Comparison of ENCODE assay signal across 1 cellular context in genomic region chr7:20214787-20215669, GRCh38.
A peak's percentile ranks its signal among the peaks of the same experiment; 100 is the strongest.
TF ChIP-seq lines count a peak whose summit lies in the region.

No MANE protein-coding gene starts in this region.

TF ChIP-seq in K562, 482 proteins besides CTCF, POLR2A, EP300 and RAD21 (continued from another document and continues in another):
- no peak for TF ChIP-seq ARID4B (CRISPR knock-in tag; IDR thresholded peaks at IDR 0.05)
- no peak for TF ChIP-seq PURB (CRISPR knock-in tag; IDR thresholded peaks at IDR 0.05; ENCODE audit: low read depth)
- TF ChIP-seq, protein P1, sequence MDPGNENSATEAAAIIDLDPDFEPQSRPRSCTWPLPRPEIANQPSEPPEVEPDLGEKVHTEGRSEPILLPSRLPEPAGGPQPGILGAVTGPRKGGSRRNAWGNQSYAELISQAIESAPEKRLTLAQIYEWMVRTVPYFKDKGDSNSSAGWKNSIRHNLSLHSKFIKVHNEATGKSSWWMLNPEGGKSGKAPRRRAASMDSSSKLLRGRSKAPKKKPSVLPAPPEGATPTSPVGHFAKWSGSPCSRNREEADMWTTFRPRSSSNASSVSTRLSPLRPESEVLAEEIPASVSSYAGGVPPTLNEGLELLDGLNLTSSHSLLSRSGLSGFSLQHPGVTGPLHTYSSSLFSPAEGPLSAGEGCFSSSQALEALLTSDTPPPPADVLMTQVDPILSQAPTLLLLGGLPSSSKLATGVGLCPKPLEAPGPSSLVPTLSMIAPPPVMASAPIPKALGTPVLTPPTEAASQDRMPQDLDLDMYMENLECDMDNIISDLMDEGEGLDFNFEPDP (CRISPR knock-in tag; IDR thresholded peaks at IDR 0.05) = no peak
- TF ChIP-seq HEY1 (CRISPR knock-in tag; IDR thresholded peaks at IDR 0.05; ENCODE audit: borderline replicate concordance) = no peak
- no peak for TF ChIP-seq KDM5B (IDR thresholded peaks at IDR 0.05; ENCODE audit: insufficient replicate concordance, low read depth, low read length)
- peak; percentile 87 for TF ChIP-seq ZNF24 (IDR thresholded peaks at IDR 0.05)
- no peak for TF ChIP-seq ZNF165 (CRISPR knock-in tag; IDR thresholded peaks at IDR 0.05; ENCODE audit: borderline replicate concordance)
- TF ChIP-seq, protein P2, sequence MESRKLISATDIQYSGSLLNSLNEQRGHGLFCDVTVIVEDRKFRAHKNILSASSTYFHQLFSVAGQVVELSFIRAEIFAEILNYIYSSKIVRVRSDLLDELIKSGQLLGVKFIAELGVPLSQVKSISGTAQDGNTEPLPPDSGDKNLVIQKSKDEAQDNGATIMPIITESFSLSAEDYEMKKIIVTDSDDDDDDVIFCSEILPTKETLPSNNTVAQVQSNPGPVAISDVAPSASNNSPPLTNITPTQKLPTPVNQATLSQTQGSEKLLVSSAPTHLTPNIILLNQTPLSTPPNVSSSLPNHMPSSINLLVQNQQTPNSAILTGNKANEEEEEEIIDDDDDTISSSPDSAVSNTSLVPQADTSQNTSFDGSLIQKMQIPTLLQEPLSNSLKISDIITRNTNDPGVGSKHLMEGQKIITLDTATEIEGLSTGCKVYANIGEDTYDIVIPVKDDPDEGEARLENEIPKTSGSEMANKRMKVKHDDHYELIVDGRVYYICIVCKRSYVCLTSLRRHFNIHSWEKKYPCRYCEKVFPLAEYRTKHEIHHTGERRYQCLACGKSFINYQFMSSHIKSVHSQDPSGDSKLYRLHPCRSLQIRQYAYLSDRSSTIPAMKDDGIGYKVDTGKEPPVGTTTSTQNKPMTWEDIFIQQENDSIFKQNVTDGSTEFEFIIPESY (CRISPR knock-in tag; IDR thresholded peaks at IDR 0.05) = no peak
- no peak for TF ChIP-seq ZNF449 (CRISPR knock-in tag; IDR thresholded peaks at IDR 0.05)
- no peak for TF ChIP-seq TAF7 (tag; IDR thresholded peaks at IDR 0.05)
- no peak for TF ChIP-seq MAZ (CRISPR knock-in tag; conservative IDR thresholded peaks at IDR 0.05 in 1 of 2, IDR thresholded peaks at IDR 0.05 in 1 of 2)
- no peak for TF ChIP-seq BRCA1 (IDR thresholded peaks at IDR 0.05)
- TF ChIP-seq BRCA1 (CRISPR knock-in tag; IDR thresholded peaks at IDR 0.05) = no peak
- TF ChIP-seq ZNF197 (CRISPR knock-in tag; IDR thresholded peaks at IDR 0.05; ENCODE audit: low read depth) = no peak
- TF ChIP-seq, protein P3, sequence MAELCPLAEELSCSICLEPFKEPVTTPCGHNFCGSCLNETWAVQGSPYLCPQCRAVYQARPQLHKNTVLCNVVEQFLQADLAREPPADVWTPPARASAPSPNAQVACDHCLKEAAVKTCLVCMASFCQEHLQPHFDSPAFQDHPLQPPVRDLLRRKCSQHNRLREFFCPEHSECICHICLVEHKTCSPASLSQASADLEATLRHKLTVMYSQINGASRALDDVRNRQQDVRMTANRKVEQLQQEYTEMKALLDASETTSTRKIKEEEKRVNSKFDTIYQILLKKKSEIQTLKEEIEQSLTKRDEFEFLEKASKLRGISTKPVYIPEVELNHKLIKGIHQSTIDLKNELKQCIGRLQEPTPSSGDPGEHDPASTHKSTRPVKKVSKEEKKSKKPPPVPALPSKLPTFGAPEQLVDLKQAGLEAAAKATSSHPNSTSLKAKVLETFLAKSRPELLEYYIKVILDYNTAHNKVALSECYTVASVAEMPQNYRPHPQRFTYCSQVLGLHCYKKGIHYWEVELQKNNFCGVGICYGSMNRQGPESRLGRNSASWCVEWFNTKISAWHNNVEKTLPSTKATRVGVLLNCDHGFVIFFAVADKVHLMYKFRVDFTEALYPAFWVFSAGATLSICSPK (IDR thresholded peaks at IDR 0.05; ENCODE audit: borderline replicate concordance) = no peak
- peak; percentile 53 for TF ChIP-seq POLR2AphosphoS5 (IDR thresholded peaks at IDR 0.05; ENCODE audit: control insufficient read depth, insufficient read depth, low read depth, low read length)
- no peak for TF ChIP-seq ZNF124 (CRISPR knock-in tag; IDR thresholded peaks at IDR 0.05)
- TF ChIP-seq, protein P4, sequence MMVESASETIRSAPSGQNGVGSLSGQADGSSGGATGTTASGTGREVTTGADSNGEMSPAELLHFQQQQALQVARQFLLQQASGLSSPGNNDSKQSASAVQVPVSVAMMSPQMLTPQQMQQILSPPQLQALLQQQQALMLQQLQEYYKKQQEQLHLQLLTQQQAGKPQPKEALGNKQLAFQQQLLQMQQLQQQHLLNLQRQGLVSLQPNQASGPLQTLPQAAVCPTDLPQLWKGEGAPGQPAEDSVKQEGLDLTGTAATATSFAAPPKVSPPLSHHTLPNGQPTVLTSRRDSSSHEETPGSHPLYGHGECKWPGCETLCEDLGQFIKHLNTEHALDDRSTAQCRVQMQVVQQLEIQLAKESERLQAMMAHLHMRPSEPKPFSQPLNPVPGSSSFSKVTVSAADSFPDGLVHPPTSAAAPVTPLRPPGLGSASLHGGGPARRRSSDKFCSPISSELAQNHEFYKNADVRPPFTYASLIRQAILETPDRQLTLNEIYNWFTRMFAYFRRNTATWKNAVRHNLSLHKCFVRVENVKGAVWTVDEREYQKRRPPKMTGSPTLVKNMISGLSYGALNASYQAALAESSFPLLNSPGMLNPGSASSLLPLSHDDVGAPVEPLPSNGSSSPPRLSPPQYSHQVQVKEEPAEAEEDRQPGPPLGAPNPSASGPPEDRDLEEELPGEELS (CRISPR knock-in tag; IDR thresholded peaks at IDR 0.05; ENCODE audit: borderline replicate concordance) = no peak
- peak; percentile 56 for TF ChIP-seq NFE2 (IDR thresholded peaks at IDR 0.05; ENCODE audit: low read depth)
- TF ChIP-seq TOE1 (IDR thresholded peaks at IDR 0.05; ENCODE audit: borderline replicate concordance) = no peak
- no peak for TF ChIP-seq TOE1 (CRISPR knock-in tag; IDR thresholded peaks at IDR 0.05; ENCODE audit: borderline replicate concordance, low read depth)
- TF ChIP-seq HMG20A (CRISPR knock-in tag; conservative IDR thresholded peaks at IDR 0.05) = no peak
- no peak; the same call in 1 of the 2 replicates for TF ChIP-seq RBFOX2 (IDR thresholded peaks at IDR 0.05; ENCODE audit: low read depth, low read length)
- no peak for TF ChIP-seq SRSF9 (IDR thresholded peaks at IDR 0.05; ENCODE audit: borderline replicate concordance, low read depth, low read length)
- no peak for TF ChIP-seq ZSCAN32 (CRISPR knock-in tag; IDR thresholded peaks at IDR 0.05)
- no peak for TF ChIP-seq SMAD1 (IDR thresholded peaks at IDR 0.05; ENCODE audit: low read depth, low read length, partially characterized antibody)
- TF ChIP-seq ZNF324 (CRISPR knock-in tag; IDR thresholded peaks at IDR 0.05) = no peak
- TF ChIP-seq GATAD2B (IDR thresholded peaks at IDR 0.05; ENCODE audit: borderline replicate concordance) = 0 out of 2 replicates have a peak, but pooled peaks have one; percentile 49
- TF ChIP-seq, protein P5, sequence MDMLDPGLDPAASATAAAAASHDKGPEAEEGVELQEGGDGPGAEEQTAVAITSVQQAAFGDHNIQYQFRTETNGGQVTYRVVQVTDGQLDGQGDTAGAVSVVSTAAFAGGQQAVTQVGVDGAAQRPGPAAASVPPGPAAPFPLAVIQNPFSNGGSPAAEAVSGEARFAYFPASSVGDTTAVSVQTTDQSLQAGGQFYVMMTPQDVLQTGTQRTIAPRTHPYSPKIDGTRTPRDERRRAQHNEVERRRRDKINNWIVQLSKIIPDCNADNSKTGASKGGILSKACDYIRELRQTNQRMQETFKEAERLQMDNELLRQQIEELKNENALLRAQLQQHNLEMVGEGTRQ (CRISPR knock-in tag; IDR thresholded peaks at IDR 0.05) = no peak
- no peak for TF ChIP-seq RBM17 (IDR thresholded peaks at IDR 0.05; ENCODE audit: borderline replicate concordance, low read depth, low read length)
- 0 out of 4 replicates have a peak, but pooled peaks of 1 of the 2 experiments have one; percentile 18 for TF ChIP-seq HDAC1 (IDR thresholded peaks at IDR 0.05)
- TF ChIP-seq SNRNP70 (optimal IDR thresholded peaks at IDR 0.05; ENCODE audit: low read depth, low read length) = no peak
- TF ChIP-seq ATF3 (IDR thresholded peaks at IDR 0.05) = peak; percentile 91
- TF ChIP-seq ATF3 (CRISPR knock-in tag; conservative IDR thresholded peaks at IDR 0.05) = no peak
- TF ChIP-seq BRF2 (IDR thresholded peaks at IDR 0.05; ENCODE audit: borderline replicate concordance, insufficient read depth, insufficient read length) = no peak
- no peak for TF ChIP-seq ZNF586 (CRISPR knock-in tag; conservative IDR thresholded peaks at IDR 0.05)
- no peak for TF ChIP-seq EP400 (IDR thresholded peaks at IDR 0.05)
- TF ChIP-seq SRSF1 (IDR thresholded peaks at IDR 0.05; ENCODE audit: low read depth, low read length) = no peak
- TF ChIP-seq ARID2 (IDR thresholded peaks at IDR 0.05) = no peak
- no peak for TF ChIP-seq ZKSCAN3 (CRISPR knock-in tag; IDR thresholded peaks at IDR 0.05)
- TF ChIP-seq ZNF57 (CRISPR knock-in tag; IDR thresholded peaks at IDR 0.05) = no peak
- no peak for TF ChIP-seq RFX1 (IDR thresholded peaks at IDR 0.05)
- no peak for TF ChIP-seq SAP30 (IDR thresholded peaks at IDR 0.05; ENCODE audit: borderline replicate concordance, insufficient read depth, low read depth, low read length, poor library complexity, severe bottlenecking)
- TF ChIP-seq CBX5 (IDR thresholded peaks at IDR 0.05; ENCODE audit: borderline replicate concordance, low read depth) = no peak
- no peak for TF ChIP-seq NR2C2 (CRISPR knock-in tag; IDR thresholded peaks at IDR 0.05)
- no peak for TF ChIP-seq NR2C2 (tag; IDR thresholded peaks at IDR 0.05)
- no peak for TF ChIP-seq ZFP36 (IDR thresholded peaks at IDR 0.05; ENCODE audit: low read depth, low read length, partially characterized antibody)
- TF ChIP-seq RFX7 (CRISPR knock-in tag; IDR thresholded peaks at IDR 0.05) = no peak
- TF ChIP-seq ZNF668 (CRISPR knock-in tag; IDR thresholded peaks at IDR 0.05) = no peak
- peak; percentile 82 for TF ChIP-seq DPF2 (IDR thresholded peaks at IDR 0.05)
- no peak; a peak in 1 of 4 replicates for TF ChIP-seq FOXK2 (conservative IDR thresholded peaks at IDR 0.05 in 1 of 2, IDR thresholded peaks at IDR 0.05 in 1 of 2; ENCODE audit: low read depth in 2 of 2)
- TF ChIP-seq ZNF134 (CRISPR knock-in tag; conservative IDR thresholded peaks at IDR 0.05) = no peak
- TF ChIP-seq ID3 (CRISPR knock-in tag; IDR thresholded peaks at IDR 0.05) = no peak
- TF ChIP-seq ID3 (tag; IDR thresholded peaks at IDR 0.05) = no peak
- TF ChIP-seq ZBTB7A (IDR thresholded peaks at IDR 0.05; ENCODE audit: borderline replicate concordance, control insufficient read depth, low read depth, low read length) = no peak
